In the genomic region with DNA sequence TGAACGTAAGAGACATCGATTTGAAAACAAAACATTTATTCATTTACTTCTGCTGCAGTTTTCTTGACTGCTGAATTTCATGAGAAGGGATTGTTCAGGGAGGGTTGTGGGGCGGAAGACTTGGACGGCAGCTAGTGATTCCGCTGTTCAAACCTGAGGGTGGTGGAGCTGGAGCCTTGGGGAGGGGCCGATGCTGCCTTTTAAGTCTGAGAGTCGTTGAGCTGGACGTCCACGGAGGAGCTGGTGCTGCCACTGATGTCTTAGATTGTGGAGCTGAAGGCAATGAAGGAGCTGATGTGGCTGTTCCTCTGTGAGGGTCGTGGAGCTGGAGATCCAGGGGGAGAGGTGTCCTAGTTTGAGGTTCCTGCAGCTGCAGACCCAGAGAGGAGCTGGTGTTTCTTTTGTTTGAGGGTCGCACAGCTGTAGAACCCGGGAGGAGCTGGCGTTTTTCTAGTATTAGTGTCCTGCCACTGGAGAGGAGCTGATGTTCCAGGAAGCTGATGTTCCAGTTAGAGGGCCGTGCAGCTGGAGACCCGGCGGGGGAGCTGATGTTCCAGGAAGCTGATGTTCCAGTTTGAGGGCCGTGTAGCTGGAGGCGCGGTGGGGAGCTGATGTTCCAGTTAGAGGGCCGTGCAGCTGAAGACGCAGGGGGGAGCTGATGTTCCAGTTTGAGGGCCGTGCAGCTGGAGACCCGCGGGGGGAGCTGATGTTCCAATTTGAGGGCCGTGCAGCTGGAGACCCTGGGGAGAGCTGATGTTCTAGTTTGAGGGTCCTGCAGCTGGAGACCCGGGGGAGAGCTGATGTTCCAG, we compare ENCODE assay signal across 8 cellular contexts.
DNase-seq lines count a peak whose midpoint lies in the region; ATAC-seq and TF ChIP-seq lines count a peak whose summit lies in the region.
"Had no signal": no experiment of that assay in that cellular context is flagged by ENCODE, and none has a peak within 500 bp of the region (broad histone marks: within the 10 kb centered on the region; RNA-seq: fewer than 3 reads in every experiment).

No MANE protein-coding gene starts in this region.

- no peaks in the 10 kb centered on the region for H3K36me3 ChIP-seq in sigmoid colon

- no peak overlapping the region for H3K4me3 Mint-ChIP-seq in activated CD4-positive, alpha-beta memory T cell treated with anti-CD3 and anti-CD28 coated beads, Interleukin-2, amount 10 ng/mL, durations not matched to agents 7 days and 5 days
- H3K4me3 Mint-ChIP-seq: natural killer cell had no signal

- peaks cover 0 to 24% (median 6%) of the 10 kb centered on the region in 3 donors for H3K27me3 ChIP-seq in sigmoid colon

- intact Hi-C loops in sigmoid colon (cut with DNase I), result no loop called here

- peak; percentile 19 for TF ChIP-seq CTCF in GM10248 (IDR thresholded peaks at IDR 0.05; ENCODE audit: control extremely low read depth, extremely low read depth, low read depth, missing control alignments)
- TF ChIP-seq CTCF in fibroblast of the aortic adventitia (IDR thresholded peaks at IDR 0.05; ENCODE audit: insufficient read depth, low read length), result no peak
- TF ChIP-seq CTCF in sigmoid colon (IDR thresholded peaks at IDR 0.05), result no peak

- CTCF ChIA-PET in GM10248 (lab: Yijun Ruan, JAX), result interaction anchor here (0.9 to 1.5 kb wide), 4 partner anchors 11 to 1106 kb away, joined by 3 to 4 read pairs (median 3); no protein-coding TSS in a partner anchor
- CTCF ChIA-PET in activated CD4-positive, alpha-beta memory T cell treated with anti-CD3 and anti-CD28 coated beads, Interleukin-2, amount 10 ng/mL, durations not matched to agents 7 days and 5 days (lab: Charles Lee), result interaction anchor here (1.0 to 1.8 kb wide), 2 partner anchors 8 to 70 kb away, joined by 3 to 7 read pairs; no protein-coding TSS in a partner anchor

- no peak overlapping the region for H3K27ac ChIP-seq in sigmoid colon

- H3K4me3 ChIP-seq in fibroblast of the aortic adventitia (ENCODE audit: low read depth, low read length) (no peak overlapping the region), sigmoid colon (no peak overlapping the region)

- no peak for ATAC-seq in GM21737 (IDR thresholded peaks at IDR 0.05; ENCODE audit: unreplicated experiment)
- ATAC-seq: natural killer cell had no signal

- no peaks in the 10 kb centered on the region for H3K4me1 ChIP-seq in sigmoid colon

- no peak overlapping the region for H3K27ac Mint-ChIP-seq in activated CD4-positive, alpha-beta memory T cell treated with anti-CD3 and anti-CD28 coated beads, Interleukin-2, amount 10 ng/mL, durations not matched to agents 7 days and 5 days
- H3K27ac Mint-ChIP-seq: natural killer cell had no signal

- H3K9me3 Mint-ChIP-seq in activated CD4-positive, alpha-beta memory T cell treated with anti-CD3 and anti-CD28 coated beads, Interleukin-2, amount 10 ng/mL, durations not matched to agents 7 days and 5 days, result peaks cover 2% of the 10 kb centered on the region
- H3K9me3 Mint-ChIP-seq: natural killer cell had no signal

- peaks cover 40% of the 10 kb centered on the region for H3K27me3 Mint-ChIP-seq in activated CD4-positive, alpha-beta memory T cell treated with anti-CD3 and anti-CD28 coated beads, Interleukin-2, amount 10 ng/mL, durations not matched to agents 7 days and 5 days

- DNase-seq in GM10248 (ENCODE audit: extremely low spot score), result no peak
- DNase-seq in NCI-H526 (lab: John Stamatoyannopoulos, UW), result peak; percentile 36 to 75
- DNase-seq in fibroblast of the aortic adventitia (ENCODE audit: low read depth), result peak; percentile 11
- peak; percentile 63 for DNase-seq in sigmoid colon
- DNase-seq in activated CD4-positive, alpha-beta T cell treated with anti-CD3 and anti-CD28 coated beads, Interleukin-2, amount 50 U/mL, for 48 hours, result no peak
- no peak for DNase-seq in activated CD4-positive, alpha-beta memory T cell treated with anti-CD3 and anti-CD28 coated beads, Interleukin-2, amount 10 ng/mL, durations not matched to agents 7 days and 5 days
- DNase-seq: natural killer cell had no signal

- POLR2A ChIA-PET in GM10248 (lab: Yijun Ruan, JAX), result no interaction called here
- POLR2A ChIA-PET in activated CD4-positive, alpha-beta memory T cell treated with anti-CD3 and anti-CD28 coated beads, Interleukin-2, amount 10 ng/mL, durations not matched to agents 7 days and 5 days (lab: Charles Lee), result no interaction called here

- no peak for TF ChIP-seq EP300 in sigmoid colon (IDR thresholded peaks at IDR 0.05)

- no peaks in the 10 kb centered on the region for H3K4me1 Mint-ChIP-seq in activated CD4-positive, alpha-beta memory T cell treated with anti-CD3 and anti-CD28 coated beads, Interleukin-2, amount 10 ng/mL, durations not matched to agents 7 days and 5 days

- 33 to 55% methylated on average over 26 of the region's 26 CpGs for WGBS in sigmoid colon, 2 donors

- TF ChIP-seq POLR2A in sigmoid colon (IDR thresholded peaks at IDR 0.05), result no peak

- no peaks in the 10 kb centered on the region for H3K9me3 ChIP-seq in sigmoid colon

- H3K36me3 Mint-ChIP-seq in activated CD4-positive, alpha-beta memory T cell treated with anti-CD3 and anti-CD28 coated beads, Interleukin-2, amount 10 ng/mL, durations not matched to agents 7 days and 5 days (ENCODE audit: low read depth), result no peaks in the 10 kb centered on the region
- H3K36me3 Mint-ChIP-seq: natural killer cell had no signal

Comparison
In these comparisons a context has a peak if more than half of its experiments do, and no peak if none do; other contexts are left out.
1. DNase-seq: peak in NCI-H526 (2 of 2), fibroblast of the aortic adventitia (single experiment) and sigmoid colon (single experiment); none in GM10248 (single experiment), activated CD4-positive, alpha-beta T cell treated with anti-CD3 and anti-CD28 coated beads, Interleukin-2, amount 50 U/mL, for 48 hours (0 of 2) and activated CD4-positive, alpha-beta memory T cell treated with anti-CD3 and anti-CD28 coated beads, Interleukin-2, amount 10 ng/mL, durations not matched to agents 7 days and 5 days (single experiment).